Comparison of ENCODE assay signal across 11 cellular contexts in the genomic region with DNA sequence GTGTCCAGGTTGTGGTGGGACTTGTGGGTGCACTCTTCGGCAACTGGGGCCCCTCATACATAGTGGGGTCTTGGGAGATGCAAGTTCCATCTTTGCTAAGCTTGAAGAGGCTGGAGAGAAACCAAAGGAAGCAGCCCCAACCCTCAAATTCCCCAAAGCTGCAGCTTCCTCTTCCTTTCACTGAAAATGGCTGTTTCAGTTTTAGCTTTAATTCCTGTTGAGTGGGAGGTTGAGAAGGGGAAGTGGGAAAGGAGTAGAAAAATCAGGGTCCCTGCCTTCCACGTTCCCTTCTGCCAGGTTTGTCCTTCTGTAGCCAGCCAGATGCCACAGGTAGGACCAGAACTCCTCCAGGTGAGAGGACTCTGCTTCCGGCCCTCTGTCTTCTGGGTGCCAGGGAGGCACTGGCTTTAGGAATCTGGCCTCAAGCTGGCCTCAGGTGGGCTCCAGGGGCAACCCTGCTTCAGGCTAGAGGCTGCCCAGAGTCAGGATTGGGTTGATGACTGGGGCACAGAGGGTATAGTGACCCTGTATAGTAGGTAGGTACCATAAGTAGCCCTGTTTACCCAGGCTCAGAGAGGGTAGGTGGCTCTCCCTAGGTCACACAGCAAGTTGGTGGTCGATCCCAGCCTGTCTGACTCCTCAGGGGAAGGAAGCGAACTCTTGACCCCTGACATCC.
DNase-seq lines count a peak whose midpoint lies in the region; ATAC-seq and FAIRE-seq lines count a peak whose summit lies in the region.
"Had no signal": no experiment of that assay in that cellular context is flagged by ENCODE, and none has a peak within 500 bp of the region (broad histone marks: within the 10 kb centered on the region; RNA-seq: fewer than 3 reads in every experiment).

No MANE protein-coding gene starts in this region.

- ATAC-seq in GM21423 (IDR thresholded peaks at IDR 0.05; ENCODE audit: unreplicated experiment) (peak; percentile 10), HG02798 (IDR thresholded peaks at IDR 0.05; ENCODE audit: poor library complexity, unreplicated experiment) (no peak)

- H3K27ac ChIP-seq in epithelial cell of prostate (peak overlapping the region; percentile 47), skin epidermis (peak overlapping the region in 13 of 21 experiments; percentile 12 to 77 (median 49))

- peak; percentile 64 for DNase-seq in NOMO-1 treated with DMSO at 0.1 percent for 48 hours (lab: John Stamatoyannopoulos, UW; ENCODE audit: unreplicated experiment)
- no peak for DNase-seq in epithelial cell of prostate (ENCODE audit: low read depth, low spot score)
- no peak for DNase-seq in RKO (ENCODE audit: low spot score)
- DNase-seq in GM19239 (ENCODE audit: insufficient read length, low spot score): no peak
- DNase-seq in stimulated activated CD4-positive, alpha-beta T cell treated with anti-CD3 and anti-CD28 coated beads, Interleukin-1b, Interleukin-23, amount 100 ng/mL, for 48 hours: no peak
- DNase-seq: activated naive CD4-positive, alpha-beta T cell treated with Interleukin-2 at 50 U/mL for 16 hours; NCI-H1092; T-helper 2 cell had no signal

- H3K4me3 ChIP-seq in skin epidermis: no peak overlapping the region

- FAIRE-seq in GM19239 (lab: Jason Lieb, UNC): no peak
